Comparison of ENCODE assay signal across 1 cellular context in the genomic region with DNA sequence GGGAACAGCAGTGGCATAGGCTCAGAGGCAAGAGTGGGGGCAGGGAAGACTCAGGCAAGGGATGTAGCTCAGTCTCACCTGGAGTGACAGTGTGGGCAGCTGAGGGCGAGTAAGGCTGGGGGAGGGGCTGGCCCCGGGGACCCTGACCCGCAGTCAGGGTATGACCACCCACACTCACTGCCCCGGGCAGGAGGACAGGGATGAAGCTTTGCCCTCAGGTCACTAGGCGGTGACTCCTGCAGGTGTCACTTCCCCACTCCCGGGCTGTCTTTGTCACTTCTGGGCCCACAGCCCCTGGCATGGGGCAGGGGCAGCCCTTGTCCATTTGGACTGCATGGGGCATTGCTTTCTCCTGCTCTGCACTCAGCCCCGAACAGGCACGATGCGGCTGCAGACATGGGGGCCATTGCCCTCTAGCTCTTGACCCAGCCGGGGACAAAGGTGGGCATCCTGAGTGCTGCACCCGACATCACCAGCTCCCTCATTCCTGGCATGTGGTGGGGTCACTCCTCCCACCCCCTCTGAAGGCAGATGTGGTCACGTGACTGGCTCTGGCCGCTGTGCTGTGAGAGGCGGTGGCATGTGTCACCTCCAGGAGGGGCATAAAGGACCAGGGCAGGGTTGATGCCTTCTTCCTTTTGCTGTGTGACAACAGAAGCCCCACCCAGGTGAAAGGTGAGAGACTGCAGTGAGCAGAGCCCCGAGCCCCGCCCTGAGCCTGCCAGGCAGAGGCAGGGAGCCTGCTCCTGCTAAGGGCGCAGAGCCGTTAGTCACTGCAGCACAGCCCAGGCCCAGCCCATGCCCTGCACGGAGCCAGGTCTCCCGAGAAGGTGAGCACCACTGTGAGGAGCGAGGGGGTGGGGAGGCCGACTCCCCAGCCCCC.
TF ChIP-seq lines count a peak whose summit lies in the region.

No MANE protein-coding gene starts in this region.

TF ChIP-seq in A549, 52 proteins besides CTCF, POLR2A, EP300 and RAD21 (continued from another document):
- TF ChIP-seq RCOR1 (IDR thresholded peaks at IDR 0.05; ENCODE audit: low read depth, low read length), result no peak
- TF ChIP-seq, protein P1, sequence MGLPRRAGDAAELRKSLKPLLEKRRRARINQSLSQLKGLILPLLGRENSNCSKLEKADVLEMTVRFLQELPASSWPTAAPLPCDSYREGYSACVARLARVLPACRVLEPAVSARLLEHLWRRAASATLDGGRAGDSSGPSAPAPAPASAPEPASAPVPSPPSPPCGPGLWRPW (IDR thresholded peaks at IDR 0.05), result no peak
- no peak for TF ChIP-seq KDM5A (IDR thresholded peaks at IDR 0.05)
